ENCODE assay signal across 1 cellular context in genomic region chr14:90454041-90455000, GRCh38.
TF ChIP-seq lines count a peak whose summit lies in the region.

No MANE protein-coding gene starts in this region.

TF ChIP-seq in SK-N-SH, 30 proteins besides CTCF, POLR2A, EP300 and RAD21 (continued from another document):
- TF ChIP-seq FOSL2 (IDR thresholded peaks at IDR 0.05; ENCODE audit: borderline replicate concordance, low read depth) (no peak), ELF1 (IDR thresholded peaks at IDR 0.05) (no peak), USF1 (IDR thresholded peaks at IDR 0.05; ENCODE audit: borderline replicate concordance, low read depth) (no peak), EZH2phosphoT487 (IDR thresholded peaks at IDR 0.05; ENCODE audit: borderline replicate concordance, low read depth) (no peak), FOXM1 (IDR thresholded peaks at IDR 0.05; ENCODE audit: low read depth) (no peak), IRF3 (IDR thresholded peaks at IDR 0.05; ENCODE audit: low read depth, low read length) (peak; percentile 59; the same call in 1 of the 2 replicates), NFIC (IDR thresholded peaks at IDR 0.05; ENCODE audit: borderline replicate concordance) (no peak), TCF12 (IDR thresholded peaks at IDR 0.05) (no peak), GABPA (IDR thresholded peaks at IDR 0.05; ENCODE audit: low read depth) (no peak), SIN3A (IDR thresholded peaks at IDR 0.05; ENCODE audit: borderline replicate concordance, low read depth, low read length) (no peak), REST (IDR thresholded peaks at IDR 0.05; ENCODE audit: low read depth, low read length) (no peak), RFX5 (IDR thresholded peaks at IDR 0.05; ENCODE audit: low read length) (peak; percentile 19; the same call in 1 of the 2 replicates), RCOR1 (IDR thresholded peaks at IDR 0.05; ENCODE audit: low read length) (no peak), CHD2 (IDR thresholded peaks at IDR 0.05; ENCODE audit: low read length, partially characterized antibody) (peak; percentile 87), YY1 (IDR thresholded peaks at IDR 0.05; ENCODE audit: low read depth) (no peak), TAF1 (IDR thresholded peaks at IDR 0.05; ENCODE audit: borderline replicate concordance, low read depth, low read length) (peak; percentile 73; the same call in 1 of the 2 replicates), RXRA (IDR thresholded peaks at IDR 0.05; ENCODE audit: borderline replicate concordance, low read depth) (no peak), GATA2 (CRISPR knock-in tag; IDR thresholded peaks at IDR 0.05) (no peak), PBX3 (IDR thresholded peaks at IDR 0.05) (peak; percentile 99), FOXJ3 (CRISPR knock-in tag; IDR thresholded peaks at IDR 0.05) (no peak), TEAD4 (IDR thresholded peaks at IDR 0.05; ENCODE audit: borderline replicate concordance, insufficient read depth) (no peak), POLR2AphosphoS5 (IDR thresholded peaks at IDR 0.05; ENCODE audit: low read depth, low read length) (peak; percentile 69; the same call in 1 of the 2 replicates)
TF ChIP-seq in SK-N-SH: peak in this region for 8.
